In genomic region chr6:4085329-4085695, GRCh38 we compare ENCODE assay signal across 31 cellular contexts. TPM values are rescaled to one million over a fixed set of nuclear protein-coding genes. Genes with fewer than 3 reads are reported as not detected.
DNase-seq lines count a peak whose midpoint lies in the region; ATAC-seq, FAIRE-seq and TF ChIP-seq lines count a peak whose summit lies in the region.
"Had no signal": no experiment of that assay in that cellular context is flagged by ENCODE, and none has a peak within 500 bp of the region (broad histone marks: within the 10 kb centered on the region; RNA-seq: fewer than 3 reads in every experiment).

No MANE protein-coding gene starts in this region.

- H3K9me3 Mint-ChIP-seq in activated CD4-positive, alpha-beta T cell treated with anti-CD3 and anti-CD28 coated beads, Interleukin-2, amount 10 ng/mL, durations not matched to agents 7 days and 5 days = no peaks in the 10 kb centered on the region
- H3K9me3 Mint-ChIP-seq: activated B cell treated with CpG ODN at 0.5 μM for 24 hours; activated T-helper 17 cell treated with anti-CD3 and anti-CD28 coated beads, Interleukin-2, amount 50 U/mL, for 72 hours; CD8-positive, alpha-beta memory T cell; neural progenitor cell had no signal

- H3K4me3 ChIP-seq in fibroblast of mammary gland (ENCODE audit: control insufficient read depth, low read depth, low read length) (no peak overlapping the region), skeletal muscle cell (ENCODE audit: low read depth, low read length) (no peak overlapping the region)
- H3K4me3 ChIP-seq: HAP-1, K562, neural progenitor cell, psoas muscle, upper lobe of right lung had no signal

- H3K27me3 Mint-ChIP-seq in activated CD4-positive, alpha-beta T cell treated with anti-CD3 and anti-CD28 coated beads, Interleukin-2, amount 10 ng/mL, durations not matched to agents 7 days and 5 days = no peaks in the 10 kb centered on the region
- H3K27me3 Mint-ChIP-seq: activated naive CD8-positive, alpha-beta T cell had no signal

- no peaks in the 10 kb centered on the region for H3K36me3 Mint-ChIP-seq in activated CD4-positive, alpha-beta T cell treated with anti-CD3 and anti-CD28 coated beads, Interleukin-2, amount 10 ng/mL, durations not matched to agents 7 days and 5 days (ENCODE audit: low read depth)
- H3K36me3 Mint-ChIP-seq: activated naive CD8-positive, alpha-beta T cell; CD8-positive, alpha-beta memory T cell; neural progenitor cell had no signal

- TF ChIP-seq POLR2A in H54 (IDR thresholded peaks at IDR 0.05; ENCODE audit: low read depth, low read length) = no peak

- CTCF ChIA-PET in activated CD4-positive, alpha-beta T cell treated with anti-CD3 and anti-CD28 coated beads, Interleukin-2, amount 10 ng/mL, durations not matched to agents 7 days and 5 days (lab: Charles Lee) = interaction anchor here (1.3 kb wide), 1 partner anchor 64 kb away, joined by 3 read pairs; a partner anchor contains a TSS

- H3K4me1 Mint-ChIP-seq in activated CD4-positive, alpha-beta T cell treated with anti-CD3 and anti-CD28 coated beads, Interleukin-2, amount 10 ng/mL, durations not matched to agents 7 days and 5 days = no peaks in the 10 kb centered on the region
- H3K4me1 Mint-ChIP-seq: activated B cell treated with CpG ODN at 0.5 μM for 24 hours; activated T-helper 17 cell treated with anti-CD3 and anti-CD28 coated beads, Interleukin-2, amount 50 U/mL, for 72 hours; CD8-positive, alpha-beta memory T cell had no signal

- FAIRE-seq in H54 (lab: Jason Lieb, UNC) (no peak), GM19239 (lab: Jason Lieb, UNC) (no peak)
- FAIRE-seq: K562 had no signal

- DNase-seq in H54 (ENCODE audit: insufficient read length, low spot score) = peak; percentile 4
- peak; percentile 4 for DNase-seq in RPMI7951 (ENCODE audit: low read depth)
- DNase-seq in fibroblast of mammary gland (ENCODE audit: low read depth) = peak; percentile 50
- DNase-seq in skeletal muscle cell (ENCODE audit: low read depth) = peak; percentile 16
- no peak for DNase-seq in activated CD4-positive, alpha-beta T cell treated with anti-CD3 and anti-CD28 coated beads, Interleukin-2, amount 10 ng/mL, durations not matched to agents 7 days and 5 days
- DNase-seq in nucleus accumbens (lab: John Stamatoyannopoulos, UW) = no peak
- no peak for DNase-seq in GM19239 (ENCODE audit: insufficient read length, low spot score)
- DNase-seq: activated B cell treated with CpG ODN at 0.5 μM for 24 hours; activated CD4-positive, alpha-beta T cell treated with anti-CD3 and anti-CD28 coated beads, Interleukin-2, amount 50 U/mL, for 4 hours; activated CD8-positive, alpha-beta memory T cell treated with anti-CD3 and anti-CD28 coated beads, Interleukin-2, amount 50 U/mL, for 4 hours; CD8-positive, alpha-beta memory T cell; effector CD4-positive, alpha-beta T cell; kidney glomerular epithelial cell; MM.1S; NCI-H774; psoas muscle; Right ventricle myocardium superior; stimulated activated CD4-positive, alpha-beta T cell treated with anti-CD3 and anti-CD28 coated beads, Interleukin-1b, Interleukin-23, amount 100 ng/mL, for 48 hours; SW 1271; upper lobe of right lung had no signal

- ATAC-seq in GM19467 (IDR thresholded peaks at IDR 0.05; ENCODE audit: unreplicated experiment) = no peak
- ATAC-seq: activated T-helper 17 cell treated with anti-CD3 and anti-CD28 coated beads, Interleukin-2, amount 50 U/mL, for 72 hours; K562; psoas muscle; upper lobe of right lung had no signal

- H3K27ac Mint-ChIP-seq in activated CD4-positive, alpha-beta T cell treated with anti-CD3 and anti-CD28 coated beads, Interleukin-2, amount 10 ng/mL, durations not matched to agents 7 days and 5 days = no peak overlapping the region
- H3K27ac Mint-ChIP-seq: activated B cell treated with CpG ODN at 0.5 μM for 24 hours; activated naive CD8-positive, alpha-beta T cell; activated T-helper 17 cell treated with anti-CD3 and anti-CD28 coated beads, Interleukin-2, amount 50 U/mL, for 72 hours; CD8-positive, alpha-beta memory T cell had no signal

- TF ChIP-seq CTCF in fibroblast of mammary gland (conservative IDR thresholded peaks at IDR 0.05; ENCODE audit: control insufficient read depth, insufficient read depth, low read depth, low read length) = no peak

- H3K4me3 Mint-ChIP-seq in activated CD4-positive, alpha-beta T cell treated with anti-CD3 and anti-CD28 coated beads, Interleukin-2, amount 10 ng/mL, durations not matched to agents 7 days and 5 days = no peak overlapping the region
- H3K4me3 Mint-ChIP-seq: activated B cell treated with CpG ODN at 0.5 μM for 24 hours; activated naive CD8-positive, alpha-beta T cell; activated T-helper 17 cell treated with anti-CD3 and anti-CD28 coated beads, Interleukin-2, amount 50 U/mL, for 72 hours; CD8-positive, alpha-beta memory T cell; neural progenitor cell had no signal

- POLR2A ChIA-PET in activated CD4-positive, alpha-beta T cell treated with anti-CD3 and anti-CD28 coated beads, Interleukin-2, amount 10 ng/mL, durations not matched to agents 7 days and 5 days (lab: Charles Lee) = no interaction called here

RNA-seq across cellular contexts. Expression of gene FAM217A, which starts 6.4 kb away (rescaled TPM):
- total RNA-seq in RPMI7951 (2014; rRNA removed; shearing (Covaris generic)) = not detected in 2 replicates
- not detected for total RNA-seq in activated CD4-positive, alpha-beta T cell treated with anti-CD3 and anti-CD28 coated beads, Interleukin-2, amount 10 ng/mL, durations not matched to agents 7 days and 5 days
- total RNA-seq: activated B cell treated with CpG ODN at 0.5 μM for 24 hours; activated T-helper 17 cell treated with anti-CD3 and anti-CD28 coated beads, Interleukin-2, amount 50 U/mL, for 72 hours; CD8-positive, alpha-beta memory T cell; cerebellum; glomerular endothelial cell; K562; lung microvascular endothelial cell; psoas muscle; Right ventricle myocardium superior; skeletal muscle tissue; subcutaneous adipose tissue; upper lobe of right lung had no signal

RNA-seq across cellular contexts. Expression of gene ECI2, which starts 50.1 kb away (rescaled TPM):
- total RNA-seq in RPMI7951 (2014; rRNA removed; shearing (Covaris generic)) = 154 and 176 TPM in 2 replicates
- 10 to 100 TPM; 25.8 to 26.3 TPM for total RNA-seq in activated CD4-positive, alpha-beta T cell treated with anti-CD3 and anti-CD28 coated beads, Interleukin-2, amount 10 ng/mL, durations not matched to agents 7 days and 5 days

Comparison
In these comparisons a context has a peak if more than half of its experiments do, and no peak if none do; other contexts are left out.
1. DNase-seq: peak in H54 (single experiment), RPMI7951 (single experiment), fibroblast of mammary gland (single experiment) and skeletal muscle cell (single experiment); none in activated CD4-positive, alpha-beta T cell treated with anti-CD3 and anti-CD28 coated beads, Interleukin-2, amount 10 ng/mL, durations not matched to agents 7 days and 5 days (single experiment), nucleus accumbens (0 of 56) and GM19239 (single experiment).